In the genomic region with DNA sequence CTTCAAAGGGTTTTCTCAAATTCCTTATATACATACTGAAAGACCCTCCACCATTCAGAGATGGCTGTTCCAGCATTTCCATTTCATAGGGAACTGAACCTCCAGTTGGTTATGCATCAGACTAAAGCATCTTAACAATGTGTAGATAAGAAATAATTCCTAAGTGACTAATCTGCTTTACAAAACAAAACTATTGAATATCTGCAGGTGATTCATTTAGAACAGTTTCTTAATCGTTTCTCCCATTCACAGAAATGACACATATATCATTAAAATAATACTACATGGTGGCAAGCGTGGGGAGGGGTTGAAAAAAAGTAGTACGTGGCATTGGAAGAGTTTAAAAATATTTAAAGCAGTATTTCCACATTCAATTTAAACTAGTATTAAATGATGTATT, we compare ENCODE assay signal across 13 cellular contexts. TPM values are rescaled to one million over a fixed set of nuclear protein-coding genes. Genes with fewer than 3 reads are reported as not detected.
DNase-seq lines count a peak whose midpoint lies in the region; ATAC-seq and TF ChIP-seq lines count a peak whose summit lies in the region.
"Had no signal": no experiment of that assay in that cellular context is flagged by ENCODE, and none has a peak within 500 bp of the region (broad histone marks: within the 10 kb centered on the region; RNA-seq: fewer than 3 reads in every experiment).

No MANE protein-coding gene starts in this region.

- no peak overlapping the region for H3K4me2 ChIP-seq in PC-9

- H3K36me3 ChIP-seq in PC-9 (ENCODE audit: low read depth) (peaks cover 32% of the 10 kb centered on the region; the same call in 1 of the 2 replicates), stomach (peaks cover 37 to 100% (median 95%) of the 10 kb centered on the region in 4 donors), body of pancreas (replicated peaks in 1 of 2; ENCODE audit: insufficient read depth in 1 of 2, low read depth in 2 of 2) (peaks cover 0 to 31% of the 10 kb centered on the region in 2 donors)

- no TSS peak for BruUV-seq in PC-9 (replicated peaks; lab: Mats Ljungman, UMichigan)

- intact Hi-C loops in PC-9 (cut with micrococcal nuclease; ENCODE audit: unreplicated experiment), result no loop called here
- intact Hi-C loops in stomach (cut with DNase I; ENCODE audit: low total_unique reads), result no loop called here
- intact Hi-C loops in body of pancreas (cut with DNase I), result no loop called here

- H3K4me3 ChIP-seq in PC-9 (no peak overlapping the region), cardiac fibroblast (replicated peaks in 1 of 2; ENCODE audit: low read depth in 2 of 2, low read length in 2 of 2) (no peak overlapping the region), stomach (no peak overlapping the region), body of pancreas (no peak overlapping the region)
- H3K4me3 ChIP-seq: prostate gland, upper lobe of left lung had no signal

- no peaks in the 10 kb centered on the region for H3K9me3 Mint-ChIP-seq in osteocyte (ENCODE audit: unreplicated experiment)

- H3K4me3 Mint-ChIP-seq in osteocyte (ENCODE audit: unreplicated experiment), result no peak overlapping the region

- CTCF ChIA-PET in PC-9 (lab: Charles Lee), result no interaction called here

- H2AFZ ChIP-seq in PC-9, result no peak overlapping the region

- peaks cover 46% of the 10 kb centered on the region for H3K36me3 Mint-ChIP-seq in osteocyte (ENCODE audit: unreplicated experiment)

- H3K4me1 Mint-ChIP-seq in osteocyte (ENCODE audit: unreplicated experiment), result peaks cover 21% of the 10 kb centered on the region

- H3K27ac Mint-ChIP-seq in osteocyte (ENCODE audit: unreplicated experiment), result peak overlapping the region; percentile 0

- peaks cover 10% of the 10 kb centered on the region; the same call in 1 of the 2 replicates for H3K79me2 ChIP-seq in PC-9 (ENCODE audit: low read depth)

- no peak for TF ChIP-seq EP300 in stomach (IDR thresholded peaks at IDR 0.05)

- TF ChIP-seq POLR2A in stomach (IDR thresholded peaks at IDR 0.05) (no peak), body of pancreas (IDR thresholded peaks at IDR 0.05) (no peak)

- H3K9me3 ChIP-seq in PC-9 (ENCODE audit: insufficient read depth, low read depth) (no peaks in the 10 kb centered on the region), stomach (no peaks in the 10 kb centered on the region), body of pancreas (no peaks in the 10 kb centered on the region)
- H3K9me3 ChIP-seq: prostate gland, upper lobe of left lung had no signal

- TF ChIP-seq CTCF in PC-9 (conservative IDR thresholded peaks at IDR 0.05) (no peak), cardiac fibroblast (IDR thresholded peaks at IDR 0.05; ENCODE audit: low read depth, low read length) (no peak), osteocyte (IDR thresholded peaks at IDR 0.05) (no peak), stomach (IDR thresholded peaks at IDR 0.05) (no peak), body of pancreas (IDR thresholded peaks at IDR 0.05) (no peak)

- POLR2A ChIA-PET in PC-9 (lab: Charles Lee; ENCODE audit: unreplicated experiment), result no interaction called here

- no peak for ATAC-seq in GM21723 (IDR thresholded peaks at IDR 0.05; ENCODE audit: unreplicated experiment)
- ATAC-seq in body of pancreas, result no peak

- H3K27me3 Mint-ChIP-seq in osteocyte (ENCODE audit: unreplicated experiment), result no peaks in the 10 kb centered on the region

- H3F3A ChIP-seq in PC-9 (ENCODE audit: insufficient read depth, low read depth), result no peaks in the 10 kb centered on the region; the same call in 1 of the 2 replicates

- H3K27me3 ChIP-seq in PC-9 (ENCODE audit: insufficient read depth, low read depth) (no peaks in the 10 kb centered on the region), stomach (no peaks in the 10 kb centered on the region), body of pancreas (no peaks in the 10 kb centered on the region)
- H3K27me3 ChIP-seq: upper lobe of left lung had no signal

- H4K20me1 ChIP-seq in PC-9 (ENCODE audit: insufficient read depth), result no peaks in the 10 kb centered on the region

- no peaks in the 10 kb centered on the region for H3K9me2 ChIP-seq in PC-9 (ENCODE audit: insufficient read depth)

- 63 to 78% (median 72%) methylated on average over 3 of the region's 3 CpGs for WGBS in stomach, 5 donors
- 51 to 62% methylated on average over 3 of the region's 3 CpGs for WGBS in body of pancreas, 2 donors

- H3K4me1 ChIP-seq in PC-9 (replicated peaks; ENCODE audit: insufficient read depth), result peaks cover 16% of the 10 kb centered on the region
- peaks cover 0 to 19% (median 0%) of the 10 kb centered on the region in 4 donors for H3K4me1 ChIP-seq in stomach
- H3K4me1 ChIP-seq in body of pancreas, result no peaks in the 10 kb centered on the region
- H3K4me1 ChIP-seq: prostate gland, upper lobe of left lung had no signal

- DNase-seq in EH (ENCODE audit: low read depth) (peak; percentile 83), PC-9 (peak in 1 of 2 experiments; percentile 82), cardiac fibroblast (ENCODE audit: low read depth in 2 of 2) (peak; percentile 61 to 92), osteocyte (ENCODE audit: extremely low spot score, unreplicated experiment) (no peak), NCI-H82 treated with DMSO at 0.1 percent for 48 hours (lab: John Stamatoyannopoulos, UW; ENCODE audit: unreplicated experiment) (no peak), stomach (no peak), body of pancreas (no peak)
- DNase-seq: activated CD8-positive, alpha-beta memory T cell treated with anti-CD3 and anti-CD28 coated beads, Interleukin-2, amount 50 U/mL, for 4 hours; head of caudate nucleus; NCI-H1694 treated with DMSO at 0.1 percent for 48 hours; upper lobe of left lung had no signal

- H3K27ac ChIP-seq in PC-9 (peak overlapping the region; percentile 68), stomach (no peak overlapping the region), body of pancreas (no peak overlapping the region)
- H3K27ac ChIP-seq: prostate gland, upper lobe of left lung had no signal

RNA-seq across cellular contexts. Expression of a gene that starts 19.5 kb away (rescaled TPM):
- total RNA-seq in PC-9 (2021) (47.8 and 71.8 TPM in 2 replicates), osteocyte (68.2 and 69.1 TPM in 2 replicates), stomach (100 to 1,000 TPM in 2 of 5 donors, 10 to 100 TPM in 2, 1 to 10 TPM in 1; 4.3 to 134 (median 64.8) TPM), body of pancreas (10 to 100 TPM; 17.5 to 33.7 TPM)
- 10 to 100 TPM; 39.1 to 68.1 (median 40.3) TPM for polyA plus RNA-seq in stomach

RNA-seq across cellular contexts. Expression of a gene that starts 34.2 kb away (rescaled TPM):
- total RNA-seq in PC-9 (2021) (28.9 and 29.0 TPM in 2 replicates), osteocyte (23.7 and 26.4 TPM in 2 replicates), stomach (100 to 1,000 TPM in 1 of 5 donors, 10 to 100 TPM in 4; 14.5 to 149 (median 56.6) TPM), body of pancreas (10 to 100 TPM; 21.5 to 35.6 TPM)
- 10 to 100 TPM in 2 of 3 donors, 1 to 10 TPM in 1; 9.6 to 23.4 (median 16.7) TPM for polyA plus RNA-seq in stomach

Comparison
In these comparisons a context has a peak if more than half of its experiments do, and no peak if none do; other contexts are left out.
1. DNase-seq: peak in EH (single experiment) and cardiac fibroblast (2 of 2); none in osteocyte (single experiment), NCI-H82 treated with DMSO at 0.1 percent for 48 hours (single experiment), stomach (single experiment) and body of pancreas (0 of 4).